Comparison of ENCODE assay signal across 19 cellular contexts in the genomic region with DNA sequence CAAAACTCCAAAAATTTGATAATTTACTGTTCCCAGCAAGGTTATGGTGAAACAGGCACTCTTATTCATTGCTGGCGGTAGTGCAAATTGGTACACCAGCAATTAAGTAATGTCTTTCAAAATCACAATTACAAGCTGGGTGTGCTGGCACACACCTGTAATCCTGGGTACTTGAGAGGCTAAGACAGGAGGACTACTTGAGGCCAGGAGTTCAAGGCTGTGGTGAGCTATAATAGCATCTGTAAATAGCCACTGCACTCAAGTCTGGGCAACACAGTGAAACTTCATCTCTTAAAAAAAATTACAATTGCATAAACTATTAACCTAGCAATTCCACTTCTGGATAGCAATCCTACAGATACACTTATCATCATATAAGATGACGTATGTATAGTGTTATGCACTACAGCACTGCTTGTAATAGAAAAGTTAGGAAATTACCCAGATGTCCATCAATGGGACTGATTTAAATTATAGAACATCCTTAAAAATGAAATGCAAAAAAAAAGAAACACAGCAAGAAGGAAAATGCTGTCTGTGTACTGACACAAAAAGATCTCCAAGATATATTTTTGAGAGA.
"Had no signal": no experiment of that assay in that cellular context is flagged by ENCODE, and none has a peak within 500 bp of the region (broad histone marks: within the 10 kb centered on the region; RNA-seq: fewer than 3 reads in every experiment).

No MANE protein-coding gene starts in this region.

- H3K27ac Mint-ChIP-seq: activated CD4-positive, alpha-beta memory T cell treated with anti-CD3 and anti-CD28 coated beads for 36 hours; activated naive CD8-positive, alpha-beta T cell treated with anti-CD3 and anti-CD28 coated beads for 36 hours; stimulated activated effector memory CD8-positive, alpha-beta T cell treated with anti-CD3 and anti-CD28 coated beads, Interleukin-12 subunit alpha, Interleukin-12 subunit beta, amount 100 ng/mL, for 72 hours; stimulated activated naive CD8-positive, alpha-beta T cell treated with anti-CD3 and anti-CD28 coated beads, Interleukin-15, amount 100 ng/mL, for 72 hours had no signal

- H3K4me3 Mint-ChIP-seq: activated CD4-positive, alpha-beta memory T cell treated with anti-CD3 and anti-CD28 coated beads for 36 hours; activated naive CD8-positive, alpha-beta T cell treated with anti-CD3 and anti-CD28 coated beads for 36 hours; stimulated activated effector memory CD8-positive, alpha-beta T cell treated with anti-CD3 and anti-CD28 coated beads, Interleukin-12 subunit alpha, Interleukin-12 subunit beta, amount 100 ng/mL, for 72 hours; stimulated activated naive CD8-positive, alpha-beta T cell treated with anti-CD3 and anti-CD28 coated beads, Interleukin-15, amount 100 ng/mL, for 72 hours had no signal

- H3K27me3 Mint-ChIP-seq: activated CD4-positive, alpha-beta memory T cell treated with anti-CD3 and anti-CD28 coated beads for 36 hours; activated naive CD8-positive, alpha-beta T cell treated with anti-CD3 and anti-CD28 coated beads for 36 hours; stimulated activated naive CD8-positive, alpha-beta T cell treated with anti-CD3 and anti-CD28 coated beads, Interleukin-15, amount 100 ng/mL, for 72 hours had no signal

- ATAC-seq: gastroesophageal sphincter; left cardiac atrium; mucosa of descending colon; right lobe of liver; stimulated activated effector memory CD8-positive, alpha-beta T cell treated with anti-CD3 and anti-CD28 coated beads, Interleukin-12 subunit alpha, Interleukin-12 subunit beta, amount 100 ng/mL, for 72 hours; stimulated activated naive CD8-positive, alpha-beta T cell treated with anti-CD3 and anti-CD28 coated beads, Interleukin-15, amount 100 ng/mL, for 72 hours had no signal

- H3K9me3 Mint-ChIP-seq: activated CD4-positive, alpha-beta memory T cell treated with anti-CD3 and anti-CD28 coated beads for 36 hours; activated naive CD8-positive, alpha-beta T cell treated with anti-CD3 and anti-CD28 coated beads for 36 hours; stimulated activated effector memory CD8-positive, alpha-beta T cell treated with anti-CD3 and anti-CD28 coated beads, Interleukin-12 subunit alpha, Interleukin-12 subunit beta, amount 100 ng/mL, for 72 hours; stimulated activated naive CD8-positive, alpha-beta T cell treated with anti-CD3 and anti-CD28 coated beads, Interleukin-15, amount 100 ng/mL, for 72 hours had no signal

- DNase-seq: activated CD4-positive, alpha-beta memory T cell treated with anti-CD3 and anti-CD28 coated beads for 36 hours; activated CD4-positive, alpha-beta T cell treated with anti-CD3 and anti-CD28 coated beads for 48 hours; activated naive CD4-positive, alpha-beta T cell treated with Interleukin-2 at 50 U/mL for 16 hours; activated naive CD8-positive, alpha-beta T cell treated with anti-CD3 and anti-CD28 coated beads for 36 hours; activated T-cell treated with anti-CD3 and anti-CD28 coated beads, Interleukin-2, amount 50 U/mL, for 48 hours; amniotic stem cell; cerebellar nuclear complex; cortex of kidney; head of caudate nucleus; left cardiac atrium; mesendoderm; mucosa of descending colon; nucleus accumbens; right lobe of liver; stimulated activated CD4-positive, alpha-beta T cell treated with anti-CD3 and anti-CD28 coated beads, Interleukin-1b, Interleukin-23, amount 100 ng/mL, for 48 hours; stimulated activated naive CD8-positive, alpha-beta T cell treated with anti-CD3 and anti-CD28 coated beads, Interleukin-15, amount 100 ng/mL, for 72 hours; tibial artery had no signal
